ENCODE assay signal across 8 cellular contexts in the genomic region with DNA sequence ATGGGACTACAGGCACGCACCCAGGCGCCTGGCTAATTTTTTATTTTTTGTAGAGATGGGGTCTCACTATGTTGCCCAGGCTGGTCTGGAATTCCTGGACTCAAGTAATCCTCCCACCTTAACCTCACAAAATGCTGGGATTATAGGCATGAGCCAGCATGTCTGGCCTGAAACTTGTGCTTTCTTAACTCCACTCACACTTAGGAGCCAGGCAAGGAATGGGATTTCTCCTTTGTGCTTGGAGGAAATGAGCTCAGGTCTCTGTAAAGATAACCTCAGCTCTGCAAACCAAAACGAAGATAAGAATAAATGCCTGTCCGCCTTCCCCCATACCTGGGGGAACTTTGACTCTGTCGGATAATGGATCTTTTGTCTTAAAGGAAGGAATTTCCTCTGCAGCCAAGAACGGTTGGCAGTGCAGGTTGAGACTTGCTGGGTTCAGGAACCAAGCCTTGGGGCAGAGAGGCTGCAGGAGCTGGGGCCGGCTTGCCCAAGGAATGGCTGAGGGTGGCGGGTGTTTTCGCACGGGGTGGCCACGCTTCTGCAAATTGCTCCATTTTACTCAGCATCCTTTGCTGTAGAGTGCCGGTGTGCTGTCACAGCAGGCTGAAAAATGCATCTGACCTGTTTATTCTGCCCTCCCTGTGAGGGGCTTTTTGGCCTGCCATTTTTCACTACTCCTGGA.
DNase-seq lines count a peak whose midpoint lies in the region; ATAC-seq and TF ChIP-seq lines count a peak whose summit lies in the region.

No MANE protein-coding gene starts in this region.

- H3F3A ChIP-seq in GM23248 (ENCODE audit: insufficient read depth) = peaks cover 3% of the 10 kb centered on the region; the same call in 1 of the 2 replicates

- no peaks in the 10 kb centered on the region for H3K9me2 ChIP-seq in GM23248 (ENCODE audit: insufficient read depth)

- no peaks in the 10 kb centered on the region for H3K79me2 ChIP-seq in GM23248 (ENCODE audit: insufficient read depth)

- H3K9ac ChIP-seq in HUES64 (ENCODE audit: low read depth, low read length) (peak overlapping the region; percentile 11; the same call in 1 of the 2 replicates), GM23248 (no peak overlapping the region)

- peaks cover 30% of the 10 kb centered on the region for H3K4me1 ChIP-seq in HUES64 (ENCODE audit: insufficient read depth, low read length)
- peaks cover 3 to 47% (median 32%) of the 10 kb centered on the region in 9 donors for H3K4me1 ChIP-seq in heart right ventricle
- no peaks in the 10 kb centered on the region for H3K4me1 ChIP-seq in thymus (ENCODE audit: control insufficient read depth, insufficient read depth, low read length)
- peaks cover 6% of the 10 kb centered on the region for H3K4me1 ChIP-seq in GM23248 (ENCODE audit: insufficient read depth)

- H3K9me3 ChIP-seq in HUES64 (ENCODE audit: insufficient read depth, low read depth, low read length) = no peaks in the 10 kb centered on the region
- no peaks in the 10 kb centered on the region for H3K9me3 ChIP-seq in heart right ventricle
- no peaks in the 10 kb centered on the region for H3K9me3 ChIP-seq in thymus (ENCODE audit: control insufficient read depth)
- H3K9me3 ChIP-seq in GM23248 (ENCODE audit: low read depth) = no peaks in the 10 kb centered on the region

- intact Hi-C loops in heart right ventricle (cut with DNase I) = loop anchor here in 1 of 10 donors (10.0 kb wide), 1 partner anchor 122 kb away; no protein-coding TSS in a partner anchor

- H3K27me3 ChIP-seq in HUES64 (ENCODE audit: insufficient read depth, low read length) = no peaks in the 10 kb centered on the region
- no peaks in the 10 kb centered on the region for H3K27me3 ChIP-seq in heart right ventricle
- no peaks in the 10 kb centered on the region for H3K27me3 ChIP-seq in thymus (ENCODE audit: control insufficient read depth, insufficient read depth)
- no peaks in the 10 kb centered on the region for H3K27me3 ChIP-seq in GM23248 (replicated peaks; ENCODE audit: insufficient read depth)

- TF ChIP-seq CTCF in GM13977 (IDR thresholded peaks at IDR 0.05; ENCODE audit: extremely low read depth, insufficient read depth, missing control alignments) = no peak
- no peak for TF ChIP-seq CTCF in heart right ventricle (IDR thresholded peaks at IDR 0.05)

- WGBS in HUES64 = 67% methylated on average over 10 of the region's 12 CpGs
- 63 to 65% methylated on average over 12 of the region's 12 CpGs for WGBS in heart right ventricle, 2 donors
- 59% methylated on average over 12 of the region's 12 CpGs for WGBS in thymus
- WGBS in GM23248 (ENCODE audit: low coverage in 1 of 2, low lambda C conversion rate in 2 of 2, missing lambda C conversion rate in 2 of 2), 2 experiments = 86 to 87% methylated on average over 12 of the region's 12 CpGs

- in situ Hi-C loops in GM13977 (cut with MboI; ENCODE audit: low pct_unique_long_range_greater_than_20kb, low sequenced_read_pairs, unreplicated experiment) (no loop called here), GM23248 (cut with MboI) (no loop called here)

- peak overlapping the region; percentile 79 for H3K27ac ChIP-seq in HUES64 (ENCODE audit: low read depth, low read length)
- H3K27ac ChIP-seq in heart right ventricle = peak overlapping the region in 9 of 10 donors; percentile 60 to 90 (median 71)
- peak overlapping the region; percentile 19 for H3K27ac ChIP-seq in thymus (ENCODE audit: low read depth)
- H3K27ac ChIP-seq in GM23248 = no peak overlapping the region

- ATAC-seq in GM21576 (IDR thresholded peaks at IDR 0.05; ENCODE audit: unreplicated experiment) = peak; percentile 55
- ATAC-seq in heart right ventricle = peak in 7 of 8 donors; percentile 13 to 63 (median 36)

- H4K20me1 ChIP-seq in GM23248 (ENCODE audit: insufficient read depth) = no peaks in the 10 kb centered on the region

- no peak overlapping the region for H3K4me3 ChIP-seq in HUES64 (ENCODE audit: low read length)
- H3K4me3 ChIP-seq in heart right ventricle = no peak overlapping the region
- no peak overlapping the region for H3K4me3 ChIP-seq in thymus (ENCODE audit: low read length)
- no peak overlapping the region for H3K4me3 ChIP-seq in GM23248

- H3K36me3 ChIP-seq in HUES64 (ENCODE audit: insufficient read depth, low read length) (peaks cover 6% of the 10 kb centered on the region; the same call in 1 of the 2 replicates), heart right ventricle (peaks cover 0 to 32% (median 0%) of the 10 kb centered on the region in 9 donors), thymus (ENCODE audit: control insufficient read depth, insufficient read depth) (no peaks in the 10 kb centered on the region), GM23248 (ENCODE audit: low read depth) (no peaks in the 10 kb centered on the region)

- DNase-seq in GM13977 (ENCODE audit: low spot score) (peak; percentile 57), heart right ventricle (peak in 1 of 2 donors; percentile 20), NCI-H2171 treated with DMSO at 0.1 percent for 48 hours (lab: John Stamatoyannopoulos, UW) (no peak), GM23248 (no peak), NCI-H1105 treated with DMSO at 0.1 percent for 48 hours (lab: John Stamatoyannopoulos, UW) (no peak)

- no peak overlapping the region for H2AFZ ChIP-seq in GM23248

- H3K4me2 ChIP-seq in GM23248 (ENCODE audit: unreplicated experiment) = no peak overlapping the region
